Comparison of ENCODE assay signal across 16 cellular contexts in the genomic region with DNA sequence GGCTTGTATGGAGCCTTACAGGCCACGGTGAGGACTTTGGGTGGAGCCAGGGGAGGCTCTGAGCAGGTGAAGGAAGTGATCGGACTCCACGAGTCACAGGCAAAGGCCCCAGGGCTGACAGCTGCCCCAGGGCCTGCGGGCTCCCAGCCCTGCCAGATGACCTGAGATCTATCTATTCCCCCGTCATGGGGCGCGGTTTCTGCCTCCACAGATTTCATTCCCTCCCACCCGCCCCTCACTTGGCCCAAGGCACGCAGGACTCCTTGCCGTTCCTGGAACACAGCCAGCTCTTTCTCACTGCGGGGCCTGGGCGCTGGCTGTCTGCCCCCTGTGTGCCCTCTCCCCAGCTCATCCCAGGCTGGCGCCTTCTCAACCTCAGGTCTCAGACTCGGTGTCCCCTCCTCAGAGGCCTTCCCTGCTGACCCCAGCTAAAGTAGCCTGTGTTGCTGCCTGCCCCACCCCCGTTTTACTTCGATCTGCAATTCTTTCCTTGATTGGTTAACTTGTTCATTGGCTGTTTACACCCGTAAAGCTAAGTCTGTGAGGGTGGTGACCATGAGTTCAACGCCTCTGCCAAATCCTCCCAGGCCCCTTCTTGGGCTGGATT. TPM values are rescaled to one million over a fixed set of nuclear protein-coding genes. Genes with fewer than 3 reads are reported as not detected.
DNase-seq lines count a peak whose midpoint lies in the region; ATAC-seq and TF ChIP-seq lines count a peak whose summit lies in the region.
"Had no signal": no experiment of that assay in that cellular context is flagged by ENCODE, and none has a peak within 500 bp of the region (broad histone marks: within the 10 kb centered on the region; RNA-seq: fewer than 3 reads in every experiment).

No MANE protein-coding gene starts in this region.

- no peaks in the 10 kb centered on the region for H3K9me3 Mint-ChIP-seq in type B pancreatic cell
- H3K9me3 Mint-ChIP-seq: activated CD4-positive, alpha-beta T cell treated with anti-CD3 and anti-CD28 coated beads, Interleukin-2, amount 10 ng/mL, durations not matched to agents 7 days and 5 days; activated T-helper 1 cell treated with anti-CD3 and anti-CD28 coated beads, Interleukin-12 subunit alpha, Interleukin-12 subunit beta, Interleukin-2, Interleukin-4 antibody, amounts not matched to agents 30 ng/mL and 10 ng/mL and 1 ng/mL, durations not matched to agents 14 hours and 24 hours and 36 hours; T-cell had no signal

- peak overlapping the region; percentile 83 for H3K27ac ChIP-seq in RWPE1
- H3K27ac ChIP-seq: ascending aorta, left lung, neutrophil had no signal

- H3K27ac Mint-ChIP-seq in type B pancreatic cell = peak overlapping the region; percentile 60
- H3K27ac Mint-ChIP-seq: activated CD4-positive, alpha-beta T cell treated with anti-CD3 and anti-CD28 coated beads, Interleukin-2, amount 10 ng/mL, durations not matched to agents 7 days and 5 days; activated T-helper 1 cell treated with anti-CD3 and anti-CD28 coated beads, Interleukin-12 subunit alpha, Interleukin-12 subunit beta, Interleukin-2, Interleukin-4 antibody, amounts not matched to agents 30 ng/mL and 10 ng/mL and 1 ng/mL, durations not matched to agents 14 hours and 24 hours and 36 hours; T-cell had no signal

- in situ Hi-C loops in GM13976 (cut with MboI; ENCODE audit: low sequenced_read_pairs, unreplicated experiment) = no loop called here

- no peak for ATAC-seq in GM18517 (IDR thresholded peaks at IDR 0.05; ENCODE audit: unreplicated experiment)
- ATAC-seq: left lung, T-cell had no signal

- TF ChIP-seq CTCF in RWPE1 (conservative IDR thresholded peaks at IDR 0.05; ENCODE audit: low read depth) (no peak), type B pancreatic cell (conservative IDR thresholded peaks at IDR 0.05) (no peak), GM13976 (IDR thresholded peaks at IDR 0.05; ENCODE audit: borderline replicate concordance, control extremely low read depth, extremely low read depth, insufficient read depth, missing control alignments) (no peak)

- no peaks in the 10 kb centered on the region for H3K27me3 Mint-ChIP-seq in type B pancreatic cell

- DNase-seq in NCI-H2196 (lab: John Stamatoyannopoulos, UW; ENCODE audit: unreplicated experiment) (peak; percentile 25), NCI-H2196 treated with DMSO at 0.1 percent for 48 hours (lab: John Stamatoyannopoulos, UW; ENCODE audit: unreplicated experiment) (no peak), RWPE1 (ENCODE audit: low spot score) (peak; percentile 60), glomerular visceral epithelial cell (ENCODE audit: extremely low spot score) (peak; percentile 39), type B pancreatic cell (ENCODE audit: extremely low spot score, unreplicated experiment) (no peak), NCI-H1048 (lab: John Stamatoyannopoulos, UW) (no peak), GM13976 (ENCODE audit: low spot score) (no peak)
- DNase-seq: activated CD4-positive, alpha-beta T cell treated with anti-CD3 and anti-CD28 coated beads, Interleukin-2, amount 10 ng/mL, durations not matched to agents 7 days and 5 days; left lung; NCI-H1092; T-cell had no signal

- CTCF ChIA-PET in RWPE1 (lab: Yijun Ruan, JAX) = interaction anchor here (0.5 to 2.2 kb wide), 4 partner anchors 10 to 160 kb away, joined by 3 to 16 read pairs (median 4); no protein-coding TSS in a partner anchor

- peak overlapping the region; percentile 24 for H3K4me3 Mint-ChIP-seq in type B pancreatic cell
- H3K4me3 Mint-ChIP-seq: activated CD4-positive, alpha-beta T cell treated with anti-CD3 and anti-CD28 coated beads, Interleukin-2, amount 10 ng/mL, durations not matched to agents 7 days and 5 days; activated T-helper 1 cell treated with anti-CD3 and anti-CD28 coated beads, Interleukin-12 subunit alpha, Interleukin-12 subunit beta, Interleukin-2, Interleukin-4 antibody, amounts not matched to agents 30 ng/mL and 10 ng/mL and 1 ng/mL, durations not matched to agents 14 hours and 24 hours and 36 hours; T-cell had no signal

- no peaks in the 10 kb centered on the region for H3K36me3 Mint-ChIP-seq in type B pancreatic cell
- H3K36me3 Mint-ChIP-seq: T-cell had no signal

- peaks cover 5% of the 10 kb centered on the region for H3K4me1 Mint-ChIP-seq in type B pancreatic cell (ENCODE audit: unreplicated experiment)

- POLR2A ChIA-PET in RWPE1 (lab: Yijun Ruan, JAX; ENCODE audit: low non-redundant PET) = interaction anchor here (0.6 kb wide), 1 partner anchor 10 kb away, joined by 4 read pairs; no protein-coding TSS in a partner anchor

RNA-seq across cellular contexts. Expression of a gene that starts 13.9 kb away (rescaled TPM):
- 52.1 and 64.3 TPM in 2 replicates for total RNA-seq in type B pancreatic cell (ENCODE audit: low replicate concordance)

RNA-seq across cellular contexts. Expression of a gene that starts 27.5 kb away (rescaled TPM):
- total RNA-seq in type B pancreatic cell (ENCODE audit: low replicate concordance) = 0.29 and 0.31 TPM in 2 replicates
- total RNA-seq: activated CD4-positive, alpha-beta T cell treated with anti-CD3 and anti-CD28 coated beads, Interleukin-2, amount 10 ng/mL, durations not matched to agents 7 days and 5 days; activated T-helper 1 cell treated with anti-CD3 and anti-CD28 coated beads, Interleukin-12 subunit alpha, Interleukin-12 subunit beta, Interleukin-2, Interleukin-4 antibody, amounts not matched to agents 30 ng/mL and 10 ng/mL and 1 ng/mL, durations not matched to agents 14 hours and 24 hours and 36 hours; ascending aorta; glomerular endothelial cell; left lung had no signal

Comparison
In these comparisons a context has a peak if more than half of its experiments do, and no peak if none do; other contexts are left out.
1. DNase-seq: peak in NCI-H2196 (single experiment), RWPE1 (single experiment) and glomerular visceral epithelial cell (single experiment); none in NCI-H2196 treated with DMSO at 0.1 percent for 48 hours (single experiment), type B pancreatic cell (single experiment), NCI-H1048 (single experiment) and GM13976 (single experiment).